11 cellular contexts compared by ENCODE assay signal in the genomic region with DNA sequence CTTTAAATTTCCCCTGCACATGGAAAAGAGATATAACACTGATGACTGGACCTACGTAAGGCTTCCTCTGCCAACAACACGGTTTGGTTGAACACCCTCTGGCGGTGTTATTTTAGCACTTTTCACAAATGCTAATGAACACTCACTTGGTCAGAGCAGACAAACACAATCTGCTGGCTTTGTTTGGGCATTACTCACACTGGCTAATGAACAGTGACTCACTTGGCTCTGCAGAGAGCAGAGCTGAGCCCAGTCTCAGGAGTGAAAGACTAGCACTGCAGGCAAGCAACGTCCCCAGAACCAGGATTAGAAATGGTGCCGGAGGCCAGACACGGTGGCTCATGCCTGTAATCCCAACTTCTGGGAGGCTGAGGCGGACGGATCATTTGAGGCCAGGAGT.
DNase-seq lines count a peak whose midpoint lies in the region; ATAC-seq and TF ChIP-seq lines count a peak whose summit lies in the region.
"Had no signal": no experiment of that assay in that cellular context is flagged by ENCODE, and none has a peak within 500 bp of the region (broad histone marks: within the 10 kb centered on the region; RNA-seq: fewer than 3 reads in every experiment).

No MANE protein-coding gene starts in this region.

- H3K4me3 ChIP-seq in Panc1 (ENCODE audit: low read depth in 2 of 2, low read length in 2 of 2) = no peak overlapping the region
- no peak overlapping the region for H3K4me3 ChIP-seq in upper lobe of right lung

- intact Hi-C loops in Panc1 (cut with micrococcal nuclease; ENCODE audit: unreplicated experiment) = no loop called here
- intact Hi-C loops in upper lobe of right lung (cut with DNase I) = no loop called here

- H3K4me1 ChIP-seq in Panc1 (ENCODE audit: control insufficient read depth, insufficient read depth, low read length) (no peaks in the 10 kb centered on the region; the same call in 1 of the 2 replicates), upper lobe of right lung (no peaks in the 10 kb centered on the region)

- CTCF ChIA-PET in Panc1 (lab: Charles Lee) = no interaction called here

- BruUV-seq in Panc1 (replicated peaks; lab: Mats Ljungman, UMichigan) = no TSS peak

- H3K27me3 ChIP-seq in Panc1 (ENCODE audit: control insufficient read depth, insufficient read depth, low read length) (no peaks in the 10 kb centered on the region), upper lobe of right lung (no peaks in the 10 kb centered on the region)

- H3K9me3 ChIP-seq in Panc1 (ENCODE audit: control insufficient read depth, insufficient read depth, low read depth, low read length) (no peaks in the 10 kb centered on the region), upper lobe of right lung (no peaks in the 10 kb centered on the region)

- peak; percentile 57 for DNase-seq in COLO829 (ENCODE audit: low spot score)
- DNase-seq in Panc1 (ENCODE audit: low read depth, low spot score) = peak; percentile 72
- DNase-seq in middle frontal gyrus (ENCODE audit: extremely low spot score, low spot score) = peak; percentile 66
- no peak for DNase-seq in SIG-M5 treated with dmso at 0.1 percent for 504 hours (lab: John Stamatoyannopoulos, UW; ENCODE audit: unreplicated experiment)
- DNase-seq in upper lobe of right lung = no peak
- DNase-seq: activated naive CD4-positive, alpha-beta T cell treated with anti-CD3 and anti-CD28 coated beads, Interleukin-2, amount 50 U/mL, for 16 hours; DMS79 had no signal

- TF ChIP-seq CTCF in Panc1 (IDR thresholded peaks at IDR 0.05) (no peak), upper lobe of right lung (IDR thresholded peaks at IDR 0.05) (no peak)

- POLR2A ChIA-PET in Panc1 (lab: Charles Lee) = no interaction called here

- peak; percentile 89 for ATAC-seq in Panc1
- ATAC-seq in esophagus mucosa = peak; percentile 94
- ATAC-seq in HG03565 (IDR thresholded peaks at IDR 0.05; ENCODE audit: unreplicated experiment) = no peak
- no peak for ATAC-seq in upper lobe of right lung
- ATAC-seq in GM18861 (IDR thresholded peaks at IDR 0.05; ENCODE audit: unreplicated experiment) = no peak
- ATAC-seq: HepG2 had no signal

- in situ Hi-C loops in Panc1 (cut with HindIII; ENCODE audit: low pct_unique_long_range_greater_than_20kb, low sequenced_read_pairs) = no loop called here

- no peak overlapping the region for H3K27ac ChIP-seq in Panc1 (ENCODE audit: low read length)
- no peak overlapping the region for H3K27ac ChIP-seq in upper lobe of right lung

- H3K36me3 ChIP-seq in Panc1 (ENCODE audit: control insufficient read depth, insufficient read depth, low read length) = no peaks in the 10 kb centered on the region
- no peaks in the 10 kb centered on the region for H3K36me3 ChIP-seq in upper lobe of right lung

Comparison
In these comparisons a context has a peak if more than half of its experiments do, and no peak if none do; other contexts are left out.
1. DNase-seq: peak in COLO829 (single experiment), Panc1 (single experiment) and middle frontal gyrus (single experiment); none in SIG-M5 treated with dmso at 0.1 percent for 504 hours (single experiment) and upper lobe of right lung (single experiment).
2. ATAC-seq: peak in Panc1 (single experiment) and esophagus mucosa (single experiment); none in HG03565 (single experiment), upper lobe of right lung (single experiment) and GM18861 (single experiment).